Comparison of ENCODE assay signal across 8 cellular contexts in genomic region chr4:7068883-7069282, GRCh38. TPM values are rescaled to one million over a fixed set of nuclear protein-coding genes. Genes with fewer than 3 reads are reported as not detected.
DNase-seq lines count a peak whose midpoint lies in the region; ATAC-seq and TF ChIP-seq lines count a peak whose summit lies in the region.

No MANE protein-coding gene starts in this region.

- DNase-seq in HCT116 (ENCODE audit: low read depth, low spot score) = no peak
- DNase-seq in foreskin fibroblast = peak in 1 of 2 donors; percentile 44
- no peak for DNase-seq in gastrocnemius medialis
- DNase-seq in SKM-1 treated with dmso at 0.1 percent for 144 hours (lab: John Stamatoyannopoulos, UW; ENCODE audit: unreplicated experiment) = no peak
- no peak for DNase-seq in activated CD4-positive, CD25-positive, alpha-beta regulatory T cell (lab: John Stamatoyannopoulos, UW)
- DNase-seq in GDM1 (lab: John Stamatoyannopoulos, UW) = no peak
- DNase-seq in posterior cingulate gyrus = no peak

- no peaks in the 10 kb centered on the region for H3F3A ChIP-seq in SU-DHL-6 (ENCODE audit: insufficient read depth)

- peaks cover 8 to 14% of the 10 kb centered on the region in 2 experiments; a peak in 3 of 4 replicates for H3K36me3 ChIP-seq in HCT116 (ENCODE audit: control insufficient read depth in 1 of 2, insufficient read depth in 2 of 2, low read length in 2 of 2)
- H3K36me3 ChIP-seq in SU-DHL-6 (ENCODE audit: low read length) = 0 out of 2 replicates have a peak, but pooled peaks cover 4% of the 10 kb centered on the region
- peaks cover 0 to 10% of the 10 kb centered on the region in 2 donors for H3K36me3 ChIP-seq in gastrocnemius medialis

- no peaks in the 10 kb centered on the region for H3K27me3 ChIP-seq in HCT116 (ENCODE audit: insufficient read depth, low read length)
- H3K27me3 ChIP-seq in SU-DHL-6 (ENCODE audit: low read length) = no peaks in the 10 kb centered on the region
- no peaks in the 10 kb centered on the region for H3K27me3 ChIP-seq in gastrocnemius medialis

- ATAC-seq in HCT116 (no peak), gastrocnemius medialis (no peak)

- TF ChIP-seq CTCF in HCT116 (IDR thresholded peaks at IDR 0.05 in 2 of 3, conservative IDR thresholded peaks at IDR 0.05 in 1 of 3; ENCODE audit: borderline replicate concordance in 1 of 3, insufficient read depth in 1 of 3, low read depth in 2 of 3, low read length in 2 of 3) (no peak), SU-DHL-6 (IDR thresholded peaks at IDR 0.05; ENCODE audit: insufficient read depth, low read length, poor library complexity, severe bottlenecking) (no peak), foreskin fibroblast (IDR thresholded peaks at IDR 0.05; ENCODE audit: low read depth, low read length) (no peak), gastrocnemius medialis (IDR thresholded peaks at IDR 0.05 in 4 of 5, conservative IDR thresholded peaks at IDR 0.05 in 1 of 5) (no peak)

- RAD21 ChIA-PET in HCT116 (lab: Charles Lee; ENCODE audit: low non-redundant PET in 1 of 2, low total read pairs in 2 of 2, uncharacterized antibody in 2 of 2, unreplicated experiment in 2 of 2) = no interaction called here

- H3K9ac ChIP-seq in HCT116 (ENCODE audit: low read length) (peak overlapping the region; percentile 81), SU-DHL-6 (ENCODE audit: low read length) (peak overlapping the region; percentile 89)

- no peaks in the 10 kb centered on the region for H3K9me2 ChIP-seq in HCT116 (ENCODE audit: insufficient read depth)
- H3K9me2 ChIP-seq in SU-DHL-6 (replicated peaks; ENCODE audit: insufficient read depth, low read length) = no peaks in the 10 kb centered on the region

- POLR2A ChIA-PET in HCT116 (lab: Charles Lee) = no interaction called here

- H4K20me1 ChIP-seq in HCT116 (ENCODE audit: insufficient read depth) (no peaks in the 10 kb centered on the region), SU-DHL-6 (ENCODE audit: low read depth, low read length) (no peaks in the 10 kb centered on the region; the same call in 1 of the 2 replicates)

- intact Hi-C loops in HCT116 (cut with micrococcal nuclease) (loop anchor here (1.0 kb wide), 1 partner anchor 82 kb away; no protein-coding TSS in a partner anchor), gastrocnemius medialis (cut with DNase I; ENCODE audit: low total_unique reads) (loop anchor here (1.0 to 5.0 kb wide), 4 partner anchors 25 to 287 kb away; partner anchors contain the start of genes KIAA0232 and TBC1D14), posterior cingulate gyrus (cut with DNase I) (loop anchor here (1.0 to 10.0 kb wide), 3 partner anchors 26 to 284 kb away; partner anchors contain the start of genes KIAA0232, TADA2B and TBC1D14)

- no peak for TF ChIP-seq RAD21 in HCT116 (IDR thresholded peaks at IDR 0.05; ENCODE audit: low read depth)

- H3K27ac ChIP-seq in HCT116 (ENCODE audit: low read depth, low read length) (peak overlapping the region; percentile 57), SU-DHL-6 (ENCODE audit: low read depth, low read length) (no peak overlapping the region), gastrocnemius medialis (peak overlapping the region; percentile 89 to 98 (median 94))

- H3K4me2 ChIP-seq in HCT116 (ENCODE audit: low read length) (peak overlapping the region; percentile 97), SU-DHL-6 (ENCODE audit: low read depth, low read length, poor library complexity, severe bottlenecking) (peak overlapping the region; percentile 63)

- in situ Hi-C loops in gastrocnemius medialis (cut with MboI; ENCODE audit: low sequenced_read_pairs in 4 of 4) = loop anchor here in 2 of 4 donors (10.0 to 25.0 kb wide), 2 partner anchors 157 to 354 kb away; partner anchors contain the start of genes BLOC1S4 (in 1 of the 2) and TBC1D14 (in 1 of the 2)

- H3K4me3 ChIP-seq in HCT116 (replicated peaks in 1 of 2; ENCODE audit: low read depth in 1 of 2, low read length in 2 of 2) = peak overlapping the region; percentile 74 to 91
- peak overlapping the region; percentile 62 for H3K4me3 ChIP-seq in SU-DHL-6 (ENCODE audit: insufficient read depth, low read length, poor library complexity, severe bottlenecking)
- H3K4me3 ChIP-seq in foreskin fibroblast (ENCODE audit: low read depth in 1 of 2, low read length in 2 of 2) = peak overlapping the region; percentile 74 to 86
- peak overlapping the region; percentile 64 to 99 (median 80) for H3K4me3 ChIP-seq in gastrocnemius medialis

- H3K79me2 ChIP-seq in HCT116 (ENCODE audit: insufficient read depth, low read length) = peaks cover 40% of the 10 kb centered on the region
- H3K79me2 ChIP-seq in SU-DHL-6 (ENCODE audit: insufficient read depth, low read length) = peaks cover 39% of the 10 kb centered on the region

- H3K9me3 ChIP-seq in HCT116 (ENCODE audit: control insufficient read depth in 1 of 2, insufficient read depth in 1 of 2, low read depth in 1 of 2, low read length in 2 of 2) = no peaks in the 10 kb centered on the region
- H3K9me3 ChIP-seq in SU-DHL-6 (ENCODE audit: insufficient read depth, low read length) = no peaks in the 10 kb centered on the region
- H3K9me3 ChIP-seq in gastrocnemius medialis = no peaks in the 10 kb centered on the region

- H3K4me1 ChIP-seq in HCT116 (ENCODE audit: control insufficient read depth in 1 of 2, insufficient read depth in 2 of 2, low read length in 2 of 2) (peaks cover 11 to 33% of the 10 kb centered on the region in 2 experiments; a peak in 3 of 4 replicates), gastrocnemius medialis (peaks cover 34 to 35% of the 10 kb centered on the region in 2 donors)

- CTCF ChIA-PET in HCT116 (lab: Charles Lee) = interaction anchor here (0.8 to 1.9 kb wide), 4 partner anchors 13 to 348 kb away, joined by 3 to 7 read pairs (median 4); partner anchors contain the start of gene TADA2B

- BruUV-seq in HCT116 (replicated peaks; lab: Mats Ljungman, UMichigan) = no TSS peak

- no peak overlapping the region for H2AFZ ChIP-seq in HCT116 (ENCODE audit: low read depth, low read length, poor library complexity, severe bottlenecking)
- H2AFZ ChIP-seq in SU-DHL-6 (ENCODE audit: low read depth, low read length, severe bottlenecking) = peak overlapping the region; percentile 77

- TF ChIP-seq POLR2A in HCT116 (IDR thresholded peaks at IDR 0.05; ENCODE audit: borderline replicate concordance, extremely low read depth, insufficient read depth, insufficient read length) (no peak), gastrocnemius medialis (IDR thresholded peaks at IDR 0.05) (no peak)

TF ChIP-seq in HCT116, 20 proteins besides CTCF, POLR2A, EP300 and RAD21:
- TF ChIP-seq JUND (IDR thresholded peaks at IDR 0.05) (no peak), TCF7L2 (IDR thresholded peaks at IDR 0.05; ENCODE audit: borderline replicate concordance, extremely low read depth, insufficient read depth, insufficient read length) (peak; percentile 43)

RNA-seq across cellular contexts. Expression of gene GRPEL1, which starts 1.0 kb away (rescaled TPM):
- 80.1 TPM for total RNA-seq in HCT116 (2021; ENCODE audit: unreplicated experiment)
- 61.9 and 78.0 TPM in 2 replicates for polyA plus RNA-seq in HCT116 (2012)
- 10 to 100 TPM; 28.8 to 58.0 (median 35.8) TPM for total RNA-seq in gastrocnemius medialis

RNA-seq across cellular contexts. Expression of gene TADA2B, which starts 25.7 kb away (rescaled TPM):
- total RNA-seq in HCT116 (2021; ENCODE audit: unreplicated experiment) (13.4 TPM), gastrocnemius medialis (10 to 100 TPM; 55.4 to 70.2 (median 56.4) TPM)
- 9.6 and 12.2 TPM in 2 replicates for polyA plus RNA-seq in HCT116 (2012)
